In genomic region chr1:182392045-182393028, GRCh38 we compare ENCODE assay signal across 1 cellular context.
A peak's percentile ranks its signal among the peaks of the same experiment; 100 is the strongest.
TF ChIP-seq lines count a peak whose summit lies in the region.

No MANE protein-coding gene starts in this region.

TF ChIP-seq in HepG2, 621 proteins besides CTCF, POLR2A, EP300 and RAD21 (continued from another document and continues in another):
- TF ChIP-seq, protein P1, sequence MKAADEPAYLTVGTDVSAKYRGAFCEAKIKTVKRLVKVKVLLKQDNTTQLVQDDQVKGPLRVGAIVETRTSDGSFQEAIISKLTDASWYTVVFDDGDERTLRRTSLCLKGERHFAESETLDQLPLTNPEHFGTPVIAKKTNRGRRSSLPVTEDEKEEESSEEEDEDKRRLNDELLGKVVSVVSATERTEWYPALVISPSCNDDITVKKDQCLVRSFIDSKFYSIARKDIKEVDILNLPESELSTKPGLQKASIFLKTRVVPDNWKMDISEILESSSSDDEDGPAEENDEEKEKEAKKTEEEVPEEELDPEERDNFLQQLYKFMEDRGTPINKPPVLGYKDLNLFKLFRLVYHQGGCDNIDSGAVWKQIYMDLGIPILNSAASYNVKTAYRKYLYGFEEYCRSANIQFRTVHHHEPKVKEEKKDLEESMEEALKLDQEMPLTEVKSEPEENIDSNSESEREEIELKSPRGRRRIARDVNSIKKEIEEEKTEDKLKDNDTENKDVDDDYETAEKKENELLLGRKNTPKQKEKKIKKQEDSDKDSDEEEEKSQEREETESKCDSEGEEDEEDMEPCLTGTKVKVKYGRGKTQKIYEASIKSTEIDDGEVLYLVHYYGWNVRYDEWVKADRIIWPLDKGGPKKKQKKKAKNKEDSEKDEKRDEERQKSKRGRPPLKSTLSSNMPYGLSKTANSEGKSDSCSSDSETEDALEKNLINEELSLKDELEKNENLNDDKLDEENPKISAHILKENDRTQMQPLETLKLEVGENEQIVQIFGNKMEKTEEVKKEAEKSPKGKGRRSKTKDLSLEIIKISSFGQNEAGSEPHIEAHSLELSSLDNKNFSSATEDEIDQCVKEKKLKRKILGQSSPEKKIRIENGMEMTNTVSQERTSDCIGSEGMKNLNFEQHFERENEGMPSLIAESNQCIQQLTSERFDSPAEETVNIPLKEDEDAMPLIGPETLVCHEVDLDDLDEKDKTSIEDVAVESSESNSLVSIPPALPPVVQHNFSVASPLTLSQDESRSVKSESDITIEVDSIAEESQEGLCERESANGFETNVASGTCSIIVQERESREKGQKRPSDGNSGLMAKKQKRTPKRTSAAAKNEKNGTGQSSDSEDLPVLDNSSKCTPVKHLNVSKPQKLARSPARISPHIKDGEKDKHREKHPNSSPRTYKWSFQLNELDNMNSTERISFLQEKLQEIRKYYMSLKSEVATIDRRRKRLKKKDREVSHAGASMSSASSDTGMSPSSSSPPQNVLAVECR (CRISPR knock-in tag; IDR thresholded peaks at IDR 0.05; ENCODE audit: borderline replicate concordance): no peak
- TF ChIP-seq ZEB1 (IDR thresholded peaks at IDR 0.05; ENCODE audit: insufficient replicate concordance, low read depth): no peak
- no peak for TF ChIP-seq GATA4 (IDR thresholded peaks at IDR 0.05; ENCODE audit: borderline replicate concordance, low read depth)
- TF ChIP-seq KDM6A (CRISPR knock-in tag; IDR thresholded peaks at IDR 0.05; ENCODE audit: low read depth): no peak
- no peak for TF ChIP-seq ZNF737 (CRISPR knock-in tag; IDR thresholded peaks at IDR 0.05; ENCODE audit: borderline replicate concordance)
- no peak for TF ChIP-seq ZSCAN22 (CRISPR knock-in tag; IDR thresholded peaks at IDR 0.05)
- no peak for TF ChIP-seq TARDBP (CRISPR knock-in tag; IDR thresholded peaks at IDR 0.05)
- TF ChIP-seq BCL6 (CRISPR knock-in tag; IDR thresholded peaks at IDR 0.05): no peak
- TF ChIP-seq ZBTB34 (CRISPR knock-in tag; IDR thresholded peaks at IDR 0.05): no peak
- TF ChIP-seq MYC (CRISPR knock-in tag; IDR thresholded peaks at IDR 0.05; ENCODE audit: borderline replicate concordance): no peak
- TF ChIP-seq, protein P2, sequence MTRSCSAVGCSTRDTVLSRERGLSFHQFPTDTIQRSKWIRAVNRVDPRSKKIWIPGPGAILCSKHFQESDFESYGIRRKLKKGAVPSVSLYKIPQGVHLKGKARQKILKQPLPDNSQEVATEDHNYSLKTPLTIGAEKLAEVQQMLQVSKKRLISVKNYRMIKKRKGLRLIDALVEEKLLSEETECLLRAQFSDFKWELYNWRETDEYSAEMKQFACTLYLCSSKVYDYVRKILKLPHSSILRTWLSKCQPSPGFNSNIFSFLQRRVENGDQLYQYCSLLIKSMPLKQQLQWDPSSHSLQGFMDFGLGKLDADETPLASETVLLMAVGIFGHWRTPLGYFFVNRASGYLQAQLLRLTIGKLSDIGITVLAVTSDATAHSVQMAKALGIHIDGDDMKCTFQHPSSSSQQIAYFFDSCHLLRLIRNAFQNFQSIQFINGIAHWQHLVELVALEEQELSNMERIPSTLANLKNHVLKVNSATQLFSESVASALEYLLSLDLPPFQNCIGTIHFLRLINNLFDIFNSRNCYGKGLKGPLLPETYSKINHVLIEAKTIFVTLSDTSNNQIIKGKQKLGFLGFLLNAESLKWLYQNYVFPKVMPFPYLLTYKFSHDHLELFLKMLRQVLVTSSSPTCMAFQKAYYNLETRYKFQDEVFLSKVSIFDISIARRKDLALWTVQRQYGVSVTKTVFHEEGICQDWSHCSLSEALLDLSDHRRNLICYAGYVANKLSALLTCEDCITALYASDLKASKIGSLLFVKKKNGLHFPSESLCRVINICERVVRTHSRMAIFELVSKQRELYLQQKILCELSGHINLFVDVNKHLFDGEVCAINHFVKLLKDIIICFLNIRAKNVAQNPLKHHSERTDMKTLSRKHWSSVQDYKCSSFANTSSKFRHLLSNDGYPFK (CRISPR knock-in tag; IDR thresholded peaks at IDR 0.05; ENCODE audit: borderline replicate concordance): no peak
- TF ChIP-seq, protein P3, sequence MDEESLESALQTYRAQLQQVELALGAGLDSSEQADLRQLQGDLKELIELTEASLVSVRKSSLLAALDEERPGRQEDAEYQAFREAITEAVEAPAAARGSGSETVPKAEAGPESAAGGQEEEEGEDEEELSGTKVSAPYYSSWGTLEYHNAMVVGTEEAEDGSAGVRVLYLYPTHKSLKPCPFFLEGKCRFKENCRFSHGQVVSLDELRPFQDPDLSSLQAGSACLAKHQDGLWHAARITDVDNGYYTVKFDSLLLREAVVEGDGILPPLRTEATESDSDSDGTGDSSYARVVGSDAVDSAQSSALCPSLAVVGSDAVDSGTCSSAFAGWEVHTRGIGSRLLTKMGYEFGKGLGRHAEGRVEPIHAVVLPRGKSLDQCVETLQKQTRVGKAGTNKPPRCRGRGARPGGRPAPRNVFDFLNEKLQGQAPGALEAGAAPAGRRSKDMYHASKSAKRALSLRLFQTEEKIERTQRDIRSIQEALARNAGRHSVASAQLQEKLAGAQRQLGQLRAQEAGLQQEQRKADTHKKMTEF (CRISPR knock-in tag; IDR thresholded peaks at IDR 0.05): peak; percentile 18; the same call in 1 of the 2 replicates
- no peak for TF ChIP-seq POGK (CRISPR knock-in tag; conservative IDR thresholded peaks at IDR 0.05)
- 0 out of 2 replicates have a peak, but pooled peaks have one; percentile 64 for TF ChIP-seq ZNF232 (CRISPR knock-in tag; IDR thresholded peaks at IDR 0.05; ENCODE audit: borderline replicate concordance)
- TF ChIP-seq PITX1 (CRISPR knock-in tag; IDR thresholded peaks at IDR 0.05): no peak
- TF ChIP-seq ZNF512 (CRISPR knock-in tag; IDR thresholded peaks at IDR 0.05): no peak
- TF ChIP-seq, protein P4, sequence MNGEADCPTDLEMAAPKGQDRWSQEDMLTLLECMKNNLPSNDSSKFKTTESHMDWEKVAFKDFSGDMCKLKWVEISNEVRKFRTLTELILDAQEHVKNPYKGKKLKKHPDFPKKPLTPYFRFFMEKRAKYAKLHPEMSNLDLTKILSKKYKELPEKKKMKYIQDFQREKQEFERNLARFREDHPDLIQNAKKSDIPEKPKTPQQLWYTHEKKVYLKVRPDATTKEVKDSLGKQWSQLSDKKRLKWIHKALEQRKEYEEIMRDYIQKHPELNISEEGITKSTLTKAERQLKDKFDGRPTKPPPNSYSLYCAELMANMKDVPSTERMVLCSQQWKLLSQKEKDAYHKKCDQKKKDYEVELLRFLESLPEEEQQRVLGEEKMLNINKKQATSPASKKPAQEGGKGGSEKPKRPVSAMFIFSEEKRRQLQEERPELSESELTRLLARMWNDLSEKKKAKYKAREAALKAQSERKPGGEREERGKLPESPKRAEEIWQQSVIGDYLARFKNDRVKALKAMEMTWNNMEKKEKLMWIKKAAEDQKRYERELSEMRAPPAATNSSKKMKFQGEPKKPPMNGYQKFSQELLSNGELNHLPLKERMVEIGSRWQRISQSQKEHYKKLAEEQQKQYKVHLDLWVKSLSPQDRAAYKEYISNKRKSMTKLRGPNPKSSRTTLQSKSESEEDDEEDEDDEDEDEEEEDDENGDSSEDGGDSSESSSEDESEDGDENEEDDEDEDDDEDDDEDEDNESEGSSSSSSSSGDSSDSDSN (CRISPR knock-in tag; IDR thresholded peaks at IDR 0.05): no peak
- no peak for TF ChIP-seq GPN1 (CRISPR knock-in tag; IDR thresholded peaks at IDR 0.05; ENCODE audit: borderline replicate concordance)
- TF ChIP-seq NRL (CRISPR knock-in tag; IDR thresholded peaks at IDR 0.05; ENCODE audit: borderline replicate concordance): 0 out of 2 replicates have a peak, but pooled peaks have one; percentile 32
- no peak for TF ChIP-seq CBX2 (IDR thresholded peaks at IDR 0.05; ENCODE audit: low read depth, low read length)
- no peak for TF ChIP-seq CBX2 (CRISPR knock-in tag; IDR thresholded peaks at IDR 0.05; ENCODE audit: low read depth)
- no peak for TF ChIP-seq POLR2AphosphoS5 (IDR thresholded peaks at IDR 0.05; ENCODE audit: low read depth, low read length)
- TF ChIP-seq THAP8 (CRISPR knock-in tag; IDR thresholded peaks at IDR 0.05; ENCODE audit: borderline replicate concordance): no peak
- no peak for TF ChIP-seq ZNF782 (CRISPR knock-in tag; IDR thresholded peaks at IDR 0.05; ENCODE audit: borderline replicate concordance)
- TF ChIP-seq ADNP (CRISPR knock-in tag; IDR thresholded peaks at IDR 0.05): no peak
- TF ChIP-seq, protein P5, sequence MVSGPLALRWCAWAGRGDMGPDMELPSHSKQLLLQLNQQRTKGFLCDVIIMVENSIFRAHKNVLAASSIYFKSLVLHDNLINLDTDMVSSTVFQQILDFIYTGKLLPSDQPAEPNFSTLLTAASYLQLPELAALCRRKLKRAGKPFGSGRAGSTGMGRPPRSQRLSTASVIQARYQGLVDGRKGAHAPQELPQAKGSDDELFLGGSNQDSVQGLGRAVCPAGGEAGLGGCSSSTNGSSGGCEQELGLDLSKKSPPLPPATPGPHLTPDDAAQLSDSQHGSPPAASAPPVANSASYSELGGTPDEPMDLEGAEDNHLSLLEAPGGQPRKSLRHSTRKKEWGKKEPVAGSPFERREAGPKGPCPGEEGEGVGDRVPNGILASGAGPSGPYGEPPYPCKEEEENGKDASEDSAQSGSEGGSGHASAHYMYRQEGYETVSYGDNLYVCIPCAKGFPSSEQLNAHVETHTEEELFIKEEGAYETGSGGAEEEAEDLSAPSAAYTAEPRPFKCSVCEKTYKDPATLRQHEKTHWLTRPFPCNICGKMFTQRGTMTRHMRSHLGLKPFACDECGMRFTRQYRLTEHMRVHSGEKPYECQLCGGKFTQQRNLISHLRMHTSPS (CRISPR knock-in tag; IDR thresholded peaks at IDR 0.05; ENCODE audit: low read depth): no peak
- no peak for TF ChIP-seq FOXM1 (CRISPR knock-in tag; IDR thresholded peaks at IDR 0.05)
- no peak for TF ChIP-seq CREM (IDR thresholded peaks at IDR 0.05)
- TF ChIP-seq CREM (CRISPR knock-in tag; IDR thresholded peaks at IDR 0.05): no peak
- peak; percentile 30 for TF ChIP-seq JARID2 (CRISPR knock-in tag; IDR thresholded peaks at IDR 0.05; ENCODE audit: insufficient replicate concordance)
- no peak for TF ChIP-seq MBD4 (IDR thresholded peaks at IDR 0.05; ENCODE audit: borderline replicate concordance, low read length)
- TF ChIP-seq, protein P6, sequence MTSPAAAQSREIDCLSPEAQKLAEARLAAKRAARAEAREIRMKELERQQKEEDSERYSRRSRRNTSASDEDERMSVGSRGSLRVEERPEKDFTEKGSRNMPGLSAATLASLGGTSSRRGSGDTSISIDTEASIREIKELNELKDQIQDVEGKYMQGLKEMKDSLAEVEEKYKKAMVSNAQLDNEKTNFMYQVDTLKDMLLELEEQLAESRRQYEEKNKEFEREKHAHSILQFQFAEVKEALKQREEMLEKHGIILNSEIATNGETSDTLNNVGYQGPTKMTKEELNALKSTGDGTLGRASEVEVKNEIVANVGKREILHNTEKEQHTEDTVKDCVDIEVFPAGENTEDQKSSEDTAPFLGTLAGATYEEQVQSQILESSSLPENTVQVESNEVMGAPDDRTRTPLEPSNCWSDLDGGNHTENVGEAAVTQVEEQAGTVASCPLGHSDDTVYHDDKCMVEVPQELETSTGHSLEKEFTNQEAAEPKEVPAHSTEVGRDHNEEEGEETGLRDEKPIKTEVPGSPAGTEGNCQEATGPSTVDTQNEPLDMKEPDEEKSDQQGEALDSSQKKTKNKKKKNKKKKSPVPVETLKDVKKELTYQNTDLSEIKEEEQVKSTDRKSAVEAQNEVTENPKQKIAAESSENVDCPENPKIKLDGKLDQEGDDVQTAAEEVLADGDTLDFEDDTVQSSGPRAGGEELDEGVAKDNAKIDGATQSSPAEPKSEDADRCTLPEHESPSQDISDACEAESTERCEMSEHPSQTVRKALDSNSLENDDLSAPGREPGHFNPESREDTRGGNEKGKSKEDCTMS (CRISPR knock-in tag; conservative IDR thresholded peaks at IDR 0.05): no peak
- TF ChIP-seq TSC22D2 (CRISPR knock-in tag; IDR thresholded peaks at IDR 0.05; ENCODE audit: borderline replicate concordance): 0 out of 2 replicates have a peak, but pooled peaks have one; percentile 23
- TF ChIP-seq ZNF230 (CRISPR knock-in tag; IDR thresholded peaks at IDR 0.05): no peak
- TF ChIP-seq ELF3 (CRISPR knock-in tag; IDR thresholded peaks at IDR 0.05): no peak
- TF ChIP-seq MEF2D (CRISPR knock-in tag; IDR thresholded peaks at IDR 0.05): no peak
